Comparison of ENCODE assay signal across 8 cellular contexts in genomic region chr6:111997078-111997862, GRCh38. TPM values are rescaled to one million over a fixed set of nuclear protein-coding genes. Genes with fewer than 3 reads are reported as not detected.
DNase-seq lines count a peak whose midpoint lies in the region; ATAC-seq and TF ChIP-seq lines count a peak whose summit lies in the region.

No MANE protein-coding gene starts in this region.

- H4K20me1 ChIP-seq in SK-N-SH (ENCODE audit: insufficient read depth): no peaks in the 10 kb centered on the region

- H3K27me3 ChIP-seq in SK-N-SH (ENCODE audit: insufficient read depth) (no peaks in the 10 kb centered on the region), upper lobe of right lung (no peaks in the 10 kb centered on the region)

- H3K36me3 ChIP-seq in SK-N-SH (replicated peaks in 1 of 2; ENCODE audit: control insufficient read depth in 1 of 2, insufficient read depth in 2 of 2, low read length in 1 of 2) (no peaks in the 10 kb centered on the region), upper lobe of right lung (no peaks in the 10 kb centered on the region)

- H3K27ac Mint-ChIP-seq in glutamatergic neuron (ENCODE audit: unreplicated experiment): peak overlapping the region; percentile 60

- H3K9me3 ChIP-seq in SK-N-SH: no peaks in the 10 kb centered on the region
- H3K9me3 ChIP-seq in upper lobe of right lung: no peaks in the 10 kb centered on the region

- CTCF ChIA-PET in SK-N-SH (lab: Yijun Ruan, JAX): interaction anchor here (0.7 to 3.4 kb wide), 26 partner anchors 10 to 323 kb away, joined by 3 to 37 read pairs (median 4); partner anchors contain the start of gene FYN

- peak overlapping the region; percentile 39 for H2AFZ ChIP-seq in SK-N-SH (ENCODE audit: low read depth)

- TF ChIP-seq RAD21 in SK-N-SH (IDR thresholded peaks at IDR 0.05; ENCODE audit: low read length): peak; percentile 99

- peak; percentile 90 for DNase-seq in DMS 273 (lab: John Stamatoyannopoulos, UW; ENCODE audit: unreplicated experiment)
- peak; percentile 64 for DNase-seq in NCI-H1092 (lab: John Stamatoyannopoulos, UW)
- DNase-seq in SK-N-SH: peak; percentile 76
- peak; percentile 76 for DNase-seq in activated naive CD4-positive, alpha-beta T cell treated with Interleukin-2 at 50 U/mL for 16 hours
- peak; percentile 84 for DNase-seq in glutamatergic neuron
- DNase-seq in pons (ENCODE audit: low spot score): peak; percentile 80
- peak; percentile 88 for DNase-seq in upper lobe of right lung

- TF ChIP-seq CTCF in SK-N-SH (IDR thresholded peaks at IDR 0.05): peak; percentile 90
- peak; percentile 96 for TF ChIP-seq CTCF in glutamatergic neuron (IDR thresholded peaks at IDR 0.05; ENCODE audit: partially characterized antibody, unreplicated experiment)
- peak; percentile 93 for TF ChIP-seq CTCF in upper lobe of right lung (IDR thresholded peaks at IDR 0.05)

- no peaks in the 10 kb centered on the region for H3F3A ChIP-seq in SK-N-SH (replicated peaks; ENCODE audit: insufficient read depth)

- H3K4me3 ChIP-seq in SK-N-SH (ENCODE audit: low read depth in 2 of 2, low read length in 1 of 2): peak overlapping the region in 1 of 2 experiments; percentile 40; a peak in 1 of 4 replicates
- no peak overlapping the region for H3K4me3 ChIP-seq in upper lobe of right lung

- H3K4me2 ChIP-seq in SK-N-SH: peak overlapping the region; percentile 14; the same call in 1 of the 2 replicates

- POLR2A ChIA-PET in SK-N-SH (lab: Yijun Ruan, JAX): no interaction called here

- no peak overlapping the region for H3K9ac ChIP-seq in SK-N-SH

- peaks cover 4 to 12% of the 10 kb centered on the region in 2 experiments; a peak in 1 of 4 replicates for H3K4me1 ChIP-seq in SK-N-SH (ENCODE audit: control insufficient read depth in 1 of 2, insufficient read depth in 2 of 2, low read depth in 1 of 2, low read length in 1 of 2)
- peaks cover 8% of the 10 kb centered on the region for H3K4me1 ChIP-seq in upper lobe of right lung

- intact Hi-C loops in upper lobe of right lung (cut with DNase I): no loop called here

- H3K9me3 Mint-ChIP-seq in glutamatergic neuron (ENCODE audit: unreplicated experiment): no peaks in the 10 kb centered on the region

- H3K9me2 ChIP-seq in SK-N-SH: no peaks in the 10 kb centered on the region

- WGBS in SK-N-SH (ENCODE audit: low lambda C conversion rate): 27% methylated on average over 23 of the region's 24 CpGs

- no peak for TF ChIP-seq EP300 in SK-N-SH (IDR thresholded peaks at IDR 0.05; ENCODE audit: borderline replicate concordance in 1 of 2, low read depth in 1 of 2, low read length in 1 of 2)

- no peaks in the 10 kb centered on the region for H3K36me3 Mint-ChIP-seq in glutamatergic neuron (ENCODE audit: unreplicated experiment)

- peaks cover 30% of the 10 kb centered on the region for H3K4me1 Mint-ChIP-seq in glutamatergic neuron (ENCODE audit: low read depth, unreplicated experiment)

- no peaks in the 10 kb centered on the region for H3K79me2 ChIP-seq in SK-N-SH (ENCODE audit: insufficient read depth)

- H3K27me3 Mint-ChIP-seq in glutamatergic neuron (ENCODE audit: unreplicated experiment): peaks cover 4% of the 10 kb centered on the region

- peak overlapping the region; percentile 71 for H3K4me3 Mint-ChIP-seq in glutamatergic neuron (ENCODE audit: unreplicated experiment)

- no peak overlapping the region for H3K27ac ChIP-seq in SK-N-SH (ENCODE audit: low read depth in 2 of 2, low read length in 1 of 2)
- H3K27ac ChIP-seq in upper lobe of right lung: no peak overlapping the region

- ATAC-seq in GM21786 (IDR thresholded peaks at IDR 0.05; ENCODE audit: unreplicated experiment) (peak; percentile 61), upper lobe of right lung (peak; percentile 98)

TF ChIP-seq in SK-N-SH, 30 proteins besides CTCF, POLR2A, EP300 and RAD21:
- TF ChIP-seq TAF1 (IDR thresholded peaks at IDR 0.05; ENCODE audit: borderline replicate concordance, low read depth, low read length): no peak
- TF ChIP-seq CHD2 (IDR thresholded peaks at IDR 0.05; ENCODE audit: low read length, partially characterized antibody): peak; percentile 60
- peak; percentile 99 for TF ChIP-seq SMC3 (IDR thresholded peaks at IDR 0.05; ENCODE audit: low read depth, low read length)
- no peak for TF ChIP-seq IRF3 (IDR thresholded peaks at IDR 0.05; ENCODE audit: low read depth, low read length)
- TF ChIP-seq GABPA (IDR thresholded peaks at IDR 0.05; ENCODE audit: low read depth): no peak
- 0 out of 2 replicates have a peak, but pooled peaks have one; percentile 44 for TF ChIP-seq RCOR1 (IDR thresholded peaks at IDR 0.05; ENCODE audit: low read length)
- 0 out of 2 replicates have a peak, but pooled peaks have one; percentile 5 for TF ChIP-seq NRF1 (IDR thresholded peaks at IDR 0.05; ENCODE audit: low read depth, low read length)
- TF ChIP-seq MAX (IDR thresholded peaks at IDR 0.05; ENCODE audit: low read depth): 0 out of 2 replicates have a peak, but pooled peaks have one; percentile 12

RNA-seq across cellular contexts. Expression of gene CCN6, which starts 56.6 kb away (rescaled TPM):
- not detected in 2 replicates for polyA plus RNA-seq in SK-N-SH (2012; rRNA removed)
- polyA plus RNA-seq in SK-N-SH (2012; cell fraction: cytosol; rRNA removed): not detected in 2 replicates
- polyA plus RNA-seq in SK-N-SH (2012; cell fraction: nucleus; rRNA removed): not detected in 2 replicates
- total RNA-seq in glutamatergic neuron (ENCODE audit: unreplicated experiment) (not detected), upper lobe of right lung (not detected)
